ENCODE assay signal across 17 cellular contexts in the genomic region with DNA sequence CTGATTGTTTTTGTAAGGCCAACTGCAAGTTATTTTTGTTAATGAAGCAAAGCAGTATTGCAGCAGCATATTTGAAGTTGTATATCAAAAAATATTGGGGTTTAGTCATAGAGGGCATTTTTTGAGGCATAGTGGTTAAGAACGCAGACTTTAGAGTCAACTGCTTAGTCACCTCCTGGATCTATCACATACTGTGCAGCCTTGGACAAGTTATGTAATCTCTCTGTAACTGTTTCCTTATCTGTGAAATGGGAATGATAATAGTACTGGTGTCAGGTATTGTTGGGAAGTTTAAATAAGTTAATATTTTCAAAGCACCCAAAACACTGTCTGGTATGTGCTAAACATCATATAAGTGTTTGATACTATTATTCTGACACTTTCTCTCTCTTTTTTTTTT. TPM values are rescaled to one million over a fixed set of nuclear protein-coding genes. Genes with fewer than 3 reads are reported as not detected.
A peak's percentile ranks its signal among the peaks of the same experiment; 100 is the strongest.
DNase-seq lines count a peak whose midpoint lies in the region; ATAC-seq and TF ChIP-seq lines count a peak whose summit lies in the region.
"Had no signal": no experiment of that assay in that cellular context is flagged by ENCODE, and none has a peak within 500 bp of the region (broad histone marks: within the 10 kb centered on the region; RNA-seq: fewer than 3 reads in every experiment).

No MANE protein-coding gene starts in this region.

- H3K9me3 ChIP-seq in CD4-positive, CD25-positive, alpha-beta regulatory T cell (ENCODE audit: control insufficient read depth in 2 of 2, low read length in 2 of 2), result no peaks in the 10 kb centered on the region
- H3K9me3 ChIP-seq in transverse colon, result no peaks in the 10 kb centered on the region
- H3K9me3 ChIP-seq: colonic mucosa, testis had no signal

- peaks cover 91% of the 10 kb centered on the region for H3K4me1 ChIP-seq in CD4-positive, CD25-positive, alpha-beta regulatory T cell (ENCODE audit: control insufficient read depth, insufficient read depth, low read length, poor library complexity, severe bottlenecking)
- peaks cover 20 to 64% (median 36%) of the 10 kb centered on the region in 4 donors for H3K4me1 ChIP-seq in transverse colon

- TF ChIP-seq EP300 in transverse colon (IDR thresholded peaks at IDR 0.05; ENCODE audit: low read depth), result no peak

- no peak overlapping the region for H3K4me3 ChIP-seq in CD4-positive, CD25-positive, alpha-beta regulatory T cell (ENCODE audit: low read depth, low read length)
- H3K4me3 ChIP-seq in astrocyte of the spinal cord (ENCODE audit: low read depth, low read length) (no peak overlapping the region), transverse colon (no peak overlapping the region)
- H3K4me3 ChIP-seq: colonic mucosa, GM23338, testis had no signal

- TF ChIP-seq CTCF in HFFc6 (IDR thresholded peaks at IDR 0.05) (no peak), astrocyte of the spinal cord (IDR thresholded peaks at IDR 0.05; ENCODE audit: low read depth, low read length) (no peak), transverse colon (IDR thresholded peaks at IDR 0.05) (no peak), GM20000 (IDR thresholded peaks at IDR 0.05; ENCODE audit: extremely low read depth, missing control alignments) (no peak)

- peak overlapping the region; percentile 87 for H3K27ac ChIP-seq in CD4-positive, CD25-positive, alpha-beta regulatory T cell (ENCODE audit: insufficient read depth, low read length, poor library complexity, severe bottlenecking)
- H3K27ac ChIP-seq in transverse colon, result no peak overlapping the region
- H3K27ac ChIP-seq: colonic mucosa, testis had no signal

- 60 to 69% methylated on average over 1 of the region's 1 CpG for WGBS in transverse colon (ENCODE audit: low coverage in 1 of 2), 2 donors

- H3K36me3 ChIP-seq in CD4-positive, CD25-positive, alpha-beta regulatory T cell (ENCODE audit: control insufficient read depth, insufficient read depth, low read length), result no peaks in the 10 kb centered on the region
- H3K36me3 ChIP-seq in transverse colon, result no peaks in the 10 kb centered on the region
- H3K36me3 ChIP-seq: colonic mucosa had no signal

- ATAC-seq in CD4-positive, CD25-positive, alpha-beta regulatory T cell (ENCODE audit: low read depth in 2 of 2), result peak; percentile 46 to 52
- ATAC-seq in GM19023 (IDR thresholded peaks at IDR 0.05; ENCODE audit: unreplicated experiment), result no peak
- ATAC-seq: GM23338, left cardiac atrium had no signal

- intact Hi-C loops in transverse colon (cut with DNase I; ENCODE audit: low total_unique reads), result no loop called here

- in situ Hi-C loops in astrocyte of the spinal cord (cut with HindIII; ENCODE audit: low sequenced_read_pairs) (no loop called here), transverse colon (cut with MboI; ENCODE audit: low pct_ligation_motif_present in 1 of 4, low pct_unique_long_range_greater_than_20kb in 1 of 4, low sequenced_read_pairs in 3 of 4) (loop anchor here in 1 of 4 donors (10.0 kb wide), 1 partner anchor 98 kb away; no protein-coding TSS in a partner anchor)

- peaks cover 5% of the 10 kb centered on the region for H3K27me3 Mint-ChIP-seq in CD4-positive, CD25-positive, alpha-beta regulatory T cell
- H3K27me3 Mint-ChIP-seq in HFFc6 (ENCODE audit: insufficient read depth) (0 out of 2 replicates have a peak, but pooled peaks cover 5% of the 10 kb centered on the region), immature natural killer cell (ENCODE audit: low read depth in 3 of 3) (peaks cover 4 to 8% (median 4%) of the 10 kb centered on the region in 3 donors)

- no peak for TF ChIP-seq POLR2A in transverse colon (IDR thresholded peaks at IDR 0.05)

- peaks cover 0 to 2% (median 0%) of the 10 kb centered on the region in 7 donors for H3K9me3 Mint-ChIP-seq in CD4-positive, CD25-positive, alpha-beta regulatory T cell
- H3K9me3 Mint-ChIP-seq in HFFc6 (no peaks in the 10 kb centered on the region), immature natural killer cell (no peaks in the 10 kb centered on the region)
- H3K9me3 Mint-ChIP-seq: nephron had no signal

- peak in 1 of 3 donors; percentile 42 for DNase-seq in CD4-positive, CD25-positive, alpha-beta regulatory T cell
- DNase-seq in HFFc6 (peak; percentile 82), astrocyte of the spinal cord (ENCODE audit: low read depth, low spot score) (peak; percentile 65), immature natural killer cell (no peak), transverse colon (no peak), DMS53 (lab: John Stamatoyannopoulos, UW) (no peak), GM20000 (ENCODE audit: low spot score) (no peak)
- DNase-seq: activated T-cell treated with anti-CD3 and anti-CD28 coated beads, Interleukin-2, amount 50 U/mL, for 72 hours; colonic mucosa; COR-L47; left cardiac atrium; NCI-H1417 treated with DMSO at 0.1 percent for 48 hours; NCI-H69; testis had no signal

- H3K27me3 ChIP-seq in CD4-positive, CD25-positive, alpha-beta regulatory T cell (ENCODE audit: control insufficient read depth, insufficient read depth, low read length), result no peaks in the 10 kb centered on the region
- no peaks in the 10 kb centered on the region for H3K27me3 ChIP-seq in transverse colon
- H3K27me3 ChIP-seq: colonic mucosa, testis had no signal

- H3K4me1 Mint-ChIP-seq in CD4-positive, CD25-positive, alpha-beta regulatory T cell, result peaks cover 43 to 97% (median 84%) of the 10 kb centered on the region in 4 donors
- H3K4me1 Mint-ChIP-seq in HFFc6 (ENCODE audit: low read depth), result peaks cover 65% of the 10 kb centered on the region
- H3K4me1 Mint-ChIP-seq in immature natural killer cell, result peaks cover 73% of the 10 kb centered on the region in 2 donors
- H3K4me1 Mint-ChIP-seq: nephron had no signal

- H3K4me3 Mint-ChIP-seq in CD4-positive, CD25-positive, alpha-beta regulatory T cell, result peak overlapping the region in 3 of 4 donors; percentile 36 to 69 (median 53)
- H3K4me3 Mint-ChIP-seq in HFFc6, result no peak overlapping the region
- no peak overlapping the region for H3K4me3 Mint-ChIP-seq in immature natural killer cell
- H3K4me3 Mint-ChIP-seq: GM23338, nephron had no signal

- H3K36me3 Mint-ChIP-seq in CD4-positive, CD25-positive, alpha-beta regulatory T cell, result no peaks in the 10 kb centered on the region
- H3K36me3 Mint-ChIP-seq in HFFc6 (ENCODE audit: low read depth), result peaks cover 5% of the 10 kb centered on the region; the same call in 1 of the 2 replicates
- no peaks in the 10 kb centered on the region for H3K36me3 Mint-ChIP-seq in immature natural killer cell

- peak overlapping the region; percentile 93 to 95 (median 94) for H3K27ac Mint-ChIP-seq in CD4-positive, CD25-positive, alpha-beta regulatory T cell
- H3K27ac Mint-ChIP-seq in HFFc6 (peak overlapping the region; percentile 66), immature natural killer cell (peak overlapping the region in 4 of 6 donors; percentile 24 to 75 (median 54))
- H3K27ac Mint-ChIP-seq: GM23338, nephron had no signal

RNA-seq across cellular contexts. Expression of a gene that starts 27.2 kb away (rescaled TPM):
- 4.4 TPM for total RNA-seq in CD4-positive, CD25-positive, alpha-beta regulatory T cell
- polyA plus RNA-seq in CD4-positive, CD25-positive, alpha-beta regulatory T cell, result 1 to 10 TPM in 2 of 4 donors, under 1 TPM in 1, not detected in 1; 0.32 to 2.1 (median 2.1) TPM
- total RNA-seq in HFFc6 (2021; fragmentation: NEBNext Ultra II Directional; extraction: Animal tissue kit (Norgen Biotek cat#: 25700)), result 10 to 100 TPM in 5 of 6 experiments, 1 to 10 TPM in 1; 10.0 to 17.3 (median 13.8) TPM
- 1 to 10 TPM; 3.9 to 6.6 (median 5.0) TPM for polyA plus RNA-seq in immature natural killer cell
- total RNA-seq in transverse colon, result 10 to 100 TPM; 17.1 to 28.4 (median 19.5) TPM

RNA-seq across cellular contexts. Expression of a gene that starts 31.0 kb away (rescaled TPM):
- 5.4 TPM for total RNA-seq in CD4-positive, CD25-positive, alpha-beta regulatory T cell
- 10 to 100 TPM in 3 of 4 donors, 1 to 10 TPM in 1; 8.6 to 18.5 (median 15.5) TPM for polyA plus RNA-seq in CD4-positive, CD25-positive, alpha-beta regulatory T cell
- total RNA-seq in HFFc6 (2021; fragmentation: NEBNext Ultra II Directional; extraction: Animal tissue kit (Norgen Biotek cat#: 25700)), result 1 to 10 TPM; 2.8 to 3.8 (median 3.1) TPM
- polyA plus RNA-seq in immature natural killer cell, result 1 to 10 TPM; 2.9 to 6.5 (median 6.2) TPM
- total RNA-seq in transverse colon, result 100 to 1,000 TPM in 3 of 4 donors, 10 to 100 TPM in 1; 27.1 to 250 (median 159) TPM

Comparison
In these comparisons a context has a peak if more than half of its experiments do, and no peak if none do; other contexts are left out.
1. DNase-seq: peak in HFFc6 (single experiment) and astrocyte of the spinal cord (single experiment); none in immature natural killer cell (0 of 3), transverse colon (single experiment), DMS53 (single experiment) and GM20000 (single experiment).
2. H3K4me3 Mint-ChIP-seq: peak in CD4-positive, CD25-positive, alpha-beta regulatory T cell (3 of 4); none in HFFc6 (single experiment) and immature natural killer cell (0 of 5).
3. Peak in every context shown above with its lines, with median percentiles within 50 percentile points of each other: H3K27ac Mint-ChIP-seq.